19 cellular contexts compared by ENCODE assay signal in genomic region chr21:42160111-42160949, GRCh38. TPM values are rescaled to one million over a fixed set of nuclear protein-coding genes. Genes with fewer than 3 reads are reported as not detected.
DNase-seq lines count a peak whose midpoint lies in the region; ATAC-seq lines count a peak whose summit lies in the region.
"Had no signal": no experiment of that assay in that cellular context is flagged by ENCODE, and none has a peak within 500 bp of the region (broad histone marks: within the 10 kb centered on the region; RNA-seq: fewer than 3 reads in every experiment).

No MANE protein-coding gene starts in this region.

- POLR2A ChIA-PET in T-cell (lab: Charles Lee) = no interaction called here
- POLR2A ChIA-PET in naive thymus-derived CD4-positive, alpha-beta T cell (lab: Charles Lee) = interaction anchor here (1.3 kb wide), 1 partner anchor 78 kb away, joined by 3 read pairs; no protein-coding TSS in a partner anchor

- H3K4me1 ChIP-seq in naive thymus-derived CD4-positive, alpha-beta T cell (ENCODE audit: control insufficient read depth in 2 of 2, insufficient read depth in 2 of 2, low read length in 2 of 2) = peaks cover 7 to 33% of the 10 kb centered on the region in 2 donors
- H3K4me1 ChIP-seq: breast epithelium had no signal

- no peak overlapping the region for H3K27ac Mint-ChIP-seq in T-cell
- H3K27ac Mint-ChIP-seq in naive thymus-derived CD4-positive, alpha-beta T cell = peak overlapping the region in 6 of 9 donors; percentile 60 to 81 (median 72)
- H3K27ac Mint-ChIP-seq: T-helper 1 cell treated with Interleukin-12 subunit alpha and Interleukin-12 subunit beta and Interleukin-4 antibody, amounts not matched to agents 30 μg/mL and 1 μg/mL, for 36 hours had no signal

- CTCF ChIA-PET in T-cell (lab: Charles Lee) = interaction anchor here in 1 of 2 donors (0.6 to 0.9 kb wide), 3 partner anchors 69 to 99 kb away, joined by 4 to 7 read pairs (median 4); no protein-coding TSS in a partner anchor
- CTCF ChIA-PET in naive thymus-derived CD4-positive, alpha-beta T cell (lab: Charles Lee) = interaction anchor here (0.8 to 1.5 kb wide), 3 partner anchors 14 to 99 kb away, joined by 3 to 5 read pairs (median 3); no protein-coding TSS in a partner anchor

- no peaks in the 10 kb centered on the region for H3K36me3 Mint-ChIP-seq in T-cell
- H3K36me3 Mint-ChIP-seq in naive thymus-derived CD4-positive, alpha-beta T cell = no peaks in the 10 kb centered on the region

- H3K9me3 Mint-ChIP-seq in T-cell = no peaks in the 10 kb centered on the region
- no peaks in the 10 kb centered on the region for H3K9me3 Mint-ChIP-seq in naive thymus-derived CD4-positive, alpha-beta T cell
- H3K9me3 Mint-ChIP-seq: T-helper 1 cell treated with Interleukin-12 subunit alpha and Interleukin-12 subunit beta and Interleukin-4 antibody, amounts not matched to agents 30 μg/mL and 1 μg/mL, for 36 hours had no signal

- peaks cover 0 to 2% of the 10 kb centered on the region in 2 donors for H3K27me3 Mint-ChIP-seq in T-cell
- peaks cover 0 to 9% (median 0%) of the 10 kb centered on the region in 5 donors for H3K27me3 Mint-ChIP-seq in naive thymus-derived CD4-positive, alpha-beta T cell

- H3K4me3 ChIP-seq in naive thymus-derived CD4-positive, alpha-beta T cell (ENCODE audit: low read length) = no peak overlapping the region
- H3K4me3 ChIP-seq: breast epithelium, hepatocyte, right atrium auricular region had no signal

- H3K9me3 ChIP-seq in naive thymus-derived CD4-positive, alpha-beta T cell (ENCODE audit: control insufficient read depth in 2 of 3, low read length in 3 of 3) = no peaks in the 10 kb centered on the region
- H3K9me3 ChIP-seq: breast epithelium, right atrium auricular region had no signal

- H3K4me1 Mint-ChIP-seq in T-cell = peaks cover 38 to 52% (median 49%) of the 10 kb centered on the region in 3 donors
- peaks cover 25 to 59% (median 47%) of the 10 kb centered on the region in 7 donors for H3K4me1 Mint-ChIP-seq in naive thymus-derived CD4-positive, alpha-beta T cell

- intact Hi-C loops in naive thymus-derived CD4-positive, alpha-beta T cell (cut with micrococcal nuclease) = loop anchor here in 1 of 2 donors (5.0 kb wide), 1 partner anchor 77 kb away; no protein-coding TSS in a partner anchor

- ATAC-seq in T-cell (replicated peaks in 1 of 4) (peak in 1 of 4 experiments; percentile 87), HG03175 (IDR thresholded peaks at IDR 0.05; ENCODE audit: unreplicated experiment) (no peak)
- peak; percentile 61 for ATAC-seq in naive thymus-derived CD4-positive, alpha-beta T cell

- H3K36me3 ChIP-seq in naive thymus-derived CD4-positive, alpha-beta T cell (ENCODE audit: control insufficient read depth in 2 of 3, insufficient read depth in 3 of 3, low read length in 3 of 3) = no peaks in the 10 kb centered on the region
- H3K36me3 ChIP-seq: breast epithelium, right atrium auricular region had no signal

- peak in 5 of 6 experiments; percentile 13 to 51 (median 36) for DNase-seq in stimulated activated naive CD4-positive, alpha-beta T cell (lab: John Stamatoyannopoulos, UW)
- no peak for DNase-seq in stimulated activated naive CD4-positive, alpha-beta T cell treated with Interleukin-2 at 50 U/mL for 16 hours (lab: John Stamatoyannopoulos, UW)
- DNase-seq in T-cell (peak in 28 of 34 experiments; percentile 15 to 66 (median 38)), caudate nucleus (lab: John Stamatoyannopoulos, UW) (no peak), NCI-H1417 (lab: John Stamatoyannopoulos, UW) (no peak)
- DNase-seq in naive thymus-derived CD4-positive, alpha-beta T cell = peak in 8 of 9 donors; percentile 8 to 66 (median 48)
- DNase-seq: activated CD4-positive, alpha-beta T cell treated with anti-CD3 and anti-CD28 coated beads, Interleukin-2, amount 50 U/mL, for 4 hours; dermis blood vessel endothelial cell; DMS79 treated with DMSO at 0.1 percent for 48 hours; foreskin fibroblast; GOT3; NCI-H187; NCI-H226 had no signal

- no peaks in the 10 kb centered on the region for H3K27me3 ChIP-seq in naive thymus-derived CD4-positive, alpha-beta T cell (ENCODE audit: control insufficient read depth in 2 of 2, insufficient read depth in 2 of 2, low read length in 2 of 2)
- H3K27me3 ChIP-seq: breast epithelium, hepatocyte, right atrium auricular region had no signal

- H3K27ac ChIP-seq in naive thymus-derived CD4-positive, alpha-beta T cell (ENCODE audit: low read depth, low read length) = no peak overlapping the region
- H3K27ac ChIP-seq in caudate nucleus (ENCODE audit: low read depth, low read length) = no peak overlapping the region
- H3K27ac ChIP-seq: breast epithelium, hepatocyte, right atrium auricular region had no signal

- peak overlapping the region in 1 of 3 donors; percentile 51 for H3K4me3 Mint-ChIP-seq in T-cell
- H3K4me3 Mint-ChIP-seq in naive thymus-derived CD4-positive, alpha-beta T cell = peak overlapping the region in 6 of 10 donors; percentile 25 to 64 (median 44)
- H3K4me3 Mint-ChIP-seq: T-helper 1 cell treated with Interleukin-12 subunit alpha and Interleukin-12 subunit beta and Interleukin-4 antibody, amounts not matched to agents 30 μg/mL and 1 μg/mL, for 36 hours had no signal

RNA-seq across cellular contexts. Expression of gene ABCG1, which starts 58.6 kb away (rescaled TPM):
- 10 to 100 TPM in 2 of 5 donors, 1 to 10 TPM in 3; 4.1 to 51.1 (median 6.2) TPM for total RNA-seq in T-cell
- 10 to 100 TPM in 3 of 5 experiments, under 1 TPM in 2; 0.67 to 49.7 (median 17.0) TPM for total RNA-seq in naive thymus-derived CD4-positive, alpha-beta T cell
- polyA plus RNA-seq in naive thymus-derived CD4-positive, alpha-beta T cell = 10 to 100 TPM; 11.1 to 25.3 TPM
- total RNA-seq: epithelial cell of proximal tubule had no signal

Comparison
In these comparisons a context has a peak if more than half of its experiments do, and no peak if none do; other contexts are left out.
1. DNase-seq: peak in stimulated activated naive CD4-positive, alpha-beta T cell (5 of 6), T-cell (28 of 34) and naive thymus-derived CD4-positive, alpha-beta T cell (8 of 9); none in stimulated activated naive CD4-positive, alpha-beta T cell treated with Interleukin-2 at 50 U/mL for 16 hours (single experiment), caudate nucleus (0 of 61) and NCI-H1417 (0 of 3).
2. H3K27ac Mint-ChIP-seq: peak in naive thymus-derived CD4-positive, alpha-beta T cell (6 of 9); none in T-cell (0 of 2).